4 cellular contexts compared by ENCODE assay signal in genomic region chr12:43863770-43864366, GRCh38.
"Had no signal": no experiment of that assay in that cellular context is flagged by ENCODE, and none has a peak within 500 bp of the region (broad histone marks: within the 10 kb centered on the region; RNA-seq: fewer than 3 reads in every experiment).

No MANE protein-coding gene starts in this region.

- H3K4me3 ChIP-seq: GM23338 had no signal

- H3K27me3 Mint-ChIP-seq: IgD-negative memory B cell had no signal

- ATAC-seq: GM23338 had no signal

- DNase-seq: H9, HCEC 1CT had no signal

- H3K4me3 Mint-ChIP-seq: GM23338, H9, IgD-negative memory B cell had no signal

- H3K27ac Mint-ChIP-seq: GM23338, H9, IgD-negative memory B cell had no signal
